24 cellular contexts compared by ENCODE assay signal in genomic region chr7:107758667-107759066, GRCh38. TPM values are rescaled to one million over a fixed set of nuclear protein-coding genes. Genes with fewer than 3 reads are reported as not detected.
"Had no signal": no experiment of that assay in that cellular context is flagged by ENCODE, and none has a peak within 500 bp of the region (broad histone marks: within the 10 kb centered on the region; RNA-seq: fewer than 3 reads in every experiment).

No MANE protein-coding gene starts in this region.

- H3K27ac Mint-ChIP-seq: activated T-helper 17 cell treated with anti-CD3 and anti-CD28 coated beads, Interleukin-2, amount 50 U/mL, for 72 hours; brain; stimulated activated naive CD8-positive, alpha-beta T cell treated with anti-CD3 and anti-CD28 coated beads, Interleukin-15, Interleukin-2, amounts not matched to agents 100 ng/mL and 50 ng/mL, for 24 hours had no signal

- H3K27me3 ChIP-seq: gastrocnemius medialis, heart left ventricle, ovary, upper lobe of left lung had no signal

- H3K27me3 Mint-ChIP-seq: activated T-helper 17 cell treated with anti-CD3 and anti-CD28 coated beads, Interleukin-2, amount 50 U/mL, for 72 hours; brain; naive B cell; stimulated activated naive CD8-positive, alpha-beta T cell treated with anti-CD3 and anti-CD28 coated beads, Interleukin-15, Interleukin-2, amounts not matched to agents 100 ng/mL and 50 ng/mL, for 24 hours had no signal

- H3K4me3 ChIP-seq: gastrocnemius medialis, heart left ventricle, left ventricle myocardium inferior, ovary, psoas muscle, upper lobe of left lung had no signal

- H3K9me3 ChIP-seq: gastrocnemius medialis, heart left ventricle, left ventricle myocardium inferior, ovary, psoas muscle, upper lobe of left lung had no signal

- H3K4me1 Mint-ChIP-seq: activated T-helper 17 cell treated with anti-CD3 and anti-CD28 coated beads, Interleukin-2, amount 50 U/mL, for 72 hours; brain had no signal

- H3K36me3 ChIP-seq: ovary had no signal

- H3K4me1 ChIP-seq: gastrocnemius medialis, heart left ventricle, left ventricle myocardium inferior, psoas muscle, upper lobe of left lung had no signal

- ATAC-seq: activated T-helper 17 cell treated with anti-CD3 and anti-CD28 coated beads, Interleukin-2, amount 50 U/mL, for 72 hours; gastrocnemius medialis; heart left ventricle; psoas muscle; right cardiac atrium had no signal

- FAIRE-seq: colon, kidney had no signal

- H3K4me3 Mint-ChIP-seq: activated T-helper 17 cell treated with anti-CD3 and anti-CD28 coated beads, Interleukin-2, amount 50 U/mL, for 72 hours; brain; naive B cell; stimulated activated naive CD8-positive, alpha-beta T cell treated with anti-CD3 and anti-CD28 coated beads, Interleukin-15, Interleukin-2, amounts not matched to agents 100 ng/mL and 50 ng/mL, for 24 hours had no signal

- DNase-seq: activated CD4-positive, alpha-beta T cell treated with anti-CD3 and anti-CD28 coated beads, Interleukin-2, amount 50 U/mL, for 4 hours; activated CD4-positive, CD25-positive, alpha-beta regulatory T cell treated with anti-CD3 and anti-CD28 coated beads, Interleukin-2, amount 50 U/mL, for 72 hours; activated naive CD4-positive, alpha-beta T cell; activated T-cell treated with anti-CD3 and anti-CD28 coated beads, Interleukin-2, amount 50 U/mL, for 1 hour; caudate nucleus; gastrocnemius medialis; heart left ventricle; kidney; left ventricle myocardium inferior; naive B cell; ovary; psoas muscle; right cardiac atrium; stimulated activated CD4-positive, alpha-beta T cell treated with anti-CD3 and anti-CD28 coated beads, Interleukin-2, amount 100 ng/mL, for 24 hours; T-helper 2 cell; upper lobe of left lung had no signal

- H3K27ac ChIP-seq: gastrocnemius medialis, heart left ventricle, left ventricle myocardium inferior, ovary, psoas muscle, upper lobe of left lung, VCaP had no signal

- H3K9me3 Mint-ChIP-seq: activated T-helper 17 cell treated with anti-CD3 and anti-CD28 coated beads, Interleukin-2, amount 50 U/mL, for 72 hours; brain; naive B cell; stimulated activated naive CD8-positive, alpha-beta T cell treated with anti-CD3 and anti-CD28 coated beads, Interleukin-15, Interleukin-2, amounts not matched to agents 100 ng/mL and 50 ng/mL, for 24 hours had no signal

RNA-seq across cellular contexts. Expression of gene SLC26A3, which starts 44.4 kb away (rescaled TPM):
- total RNA-seq: activated T-helper 17 cell treated with anti-CD3 and anti-CD28 coated beads, Interleukin-2, amount 50 U/mL, for 72 hours; mononuclear cell; right cardiac atrium; skeletal muscle tissue; temporal lobe had no signal
